8 cellular contexts compared by ENCODE assay signal in genomic region chr2:177212106-177212894, GRCh38. TPM values are rescaled to one million over a fixed set of nuclear protein-coding genes. Genes with fewer than 3 reads are reported as not detected.
DNase-seq lines count a peak whose midpoint lies in the region; ATAC-seq and TF ChIP-seq lines count a peak whose summit lies in the region.

Gene HNRNPA3 (plus strand): TSS chr2:177212794. CDS start chr2:177212800, 6 bp downstream.

- peak within 1 kb of the TSS; percentile 66 for H3K4me3 ChIP-seq in lower lobe of right lung

- intact Hi-C loops in lower lobe of right lung (cut with DNase I), result no loop called here

- peaks cover 28% of the 10 kb centered on the region for H3K36me3 ChIP-seq in lower lobe of right lung

- peak within 1 kb of the TSS; percentile 99 for H3K27ac ChIP-seq in lower lobe of right lung

- DNase-seq in CMK (ENCODE audit: low read depth), result peak; percentile 97
- peak; percentile 87 for DNase-seq in HS-27A (ENCODE audit: low read depth)
- DNase-seq in NK-92 (lab: John Stamatoyannopoulos, UW; ENCODE audit: unreplicated experiment), result peak; percentile 94
- DNase-seq in activated CD8-positive, alpha-beta memory T cell treated with anti-CD3 and anti-CD28 coated beads for 1 hour (ENCODE audit: extremely low read depth in 1 of 2, low read depth in 1 of 2), result peak; percentile 97 to 99
- peak; percentile 99 for DNase-seq in effector CD4-positive, alpha-beta T cell
- peak; percentile 99 for DNase-seq in lower lobe of right lung
- DNase-seq in stimulated activated CD4-positive, alpha-beta T cell treated with anti-CD3 and anti-CD28 coated beads, TNF-alpha, amount 100 ng/mL, for 24 hours (ENCODE audit: low read depth in 3 of 3), result peak; percentile 99 to 100 (median 99)

- H3K27me3 ChIP-seq in lower lobe of right lung (ENCODE audit: low read depth), result no peaks in the 10 kb centered on the region

- ATAC-seq in GM19467 (IDR thresholded peaks at IDR 0.05; ENCODE audit: unreplicated experiment), result peak; percentile 86
- peak; percentile 97 to 99 for ATAC-seq in lower lobe of right lung

- peak; percentile 26 for TF ChIP-seq CTCF in lower lobe of right lung (IDR thresholded peaks at IDR 0.05)

- H3K9me3 ChIP-seq in lower lobe of right lung, result no peaks in the 10 kb centered on the region

- H3K4me1 ChIP-seq in lower lobe of right lung, result peaks cover 45% of the 10 kb centered on the region

RNA-seq across cellular contexts. Expression of gene HNRNPA3, which starts in this region (rescaled TPM):
- 132 TPM for total RNA-seq in lower lobe of right lung

Comparison
In these comparisons a context has a peak if more than half of its experiments do, and no peak if none do; other contexts are left out.
1. Peak in every context shown above with its lines: DNase-seq, ATAC-seq, H3K4me3 ChIP-seq and H3K27ac ChIP-seq.